Comparison of ENCODE assay signal across 8 cellular contexts in genomic region chr5:138543730-138544104, GRCh38. TPM values are rescaled to one million over a fixed set of nuclear protein-coding genes. Genes with fewer than 3 reads are reported as not detected.
DNase-seq lines count a peak whose midpoint lies in the region; ATAC-seq and TF ChIP-seq lines count a peak whose summit lies in the region.

No MANE protein-coding gene starts in this region.

- intact Hi-C loops in MCF 10A (cut with micrococcal nuclease) (loop anchor here (1.0 to 10.0 kb wide), 5 partner anchors 31 to 365 kb away; partner anchors contain the start of genes BRD8, CDC25C, FAM53C and HSPA9), lower leg skin (cut with DNase I; ENCODE audit: low total_unique reads) (loop anchor here (10.0 kb wide), 1 partner anchor 79 kb away; the partner anchor contains the start of gene EGR1), upper lobe of right lung (cut with DNase I) (no loop called here)

- H3K4me3 ChIP-seq in lower leg skin (ENCODE audit: low read depth, poor library complexity, severe bottlenecking): peak overlapping the region; percentile 85
- peak overlapping the region; percentile 99 for H3K4me3 ChIP-seq in upper lobe of right lung

- H3K36me3 Mint-ChIP-seq in MCF 10A (ENCODE audit: insufficient read depth, unreplicated experiment): peaks cover 22% of the 10 kb centered on the region

- DNase-seq in ELR (ENCODE audit: low read depth): peak; percentile 86
- DNase-seq in MCF 10A (ENCODE audit: unreplicated experiment): no peak
- DNase-seq in lower leg skin (ENCODE audit: low spot score in 2 of 2): peak; percentile 59 to 94
- DNase-seq in upper lobe of right lung: no peak
- DNase-seq in NCI-H2171 treated with DMSO at 0.1 percent for 48 hours (lab: John Stamatoyannopoulos, UW): no peak
- DNase-seq in DMS53 treated with DMSO at 0.1 percent for 48 hours (lab: John Stamatoyannopoulos, UW; ENCODE audit: unreplicated experiment): no peak

- peaks cover 67% of the 10 kb centered on the region for H3K4me1 ChIP-seq in upper lobe of right lung

- WGBS in lower leg skin, 2 donors: 0 to 1% methylated on average over 8 to 12 of the region's 12 CpGs

- CTCF ChIA-PET in MCF 10A (lab: Yijun Ruan, JAX): interaction anchor here (0.5 to 9.5 kb wide), 16 partner anchors 9 to 1246 kb away, joined by 3 to 124 read pairs (median 4); partner anchors contain the start of gene EGR1

- TF ChIP-seq CTCF in MCF 10A (IDR thresholded peaks at IDR 0.05; ENCODE audit: unreplicated experiment): no peak
- no peak for TF ChIP-seq CTCF in lower leg skin (IDR thresholded peaks at IDR 0.05)
- TF ChIP-seq CTCF in upper lobe of right lung (IDR thresholded peaks at IDR 0.05): no peak

- peak overlapping the region; percentile 97 for H3K27ac Mint-ChIP-seq in MCF 10A (ENCODE audit: low read depth, unreplicated experiment)

- H3K4me1 Mint-ChIP-seq in MCF 10A (ENCODE audit: insufficient read depth, unreplicated experiment): peaks cover 38% of the 10 kb centered on the region

- no peak for TF ChIP-seq POLR2A in lower leg skin (IDR thresholded peaks at IDR 0.05)

- BruUV-seq in MCF 10A (replicated peaks; lab: Mats Ljungman, UMichigan): TSS peak; percentile 84

- no peaks in the 10 kb centered on the region for H3K27me3 ChIP-seq in upper lobe of right lung

- H3K4me3 Mint-ChIP-seq in MCF 10A (ENCODE audit: unreplicated experiment): peak overlapping the region; percentile 79

- no peaks in the 10 kb centered on the region for H3K9me3 Mint-ChIP-seq in MCF 10A (ENCODE audit: unreplicated experiment)

- POLR2A ChIA-PET in MCF 10A (lab: Yijun Ruan, JAX): interaction anchor here (0.7 to 11.8 kb wide), 47 partner anchors 9 to 1494 kb away, joined by 3 to 276 read pairs (median 5); partner anchors contain the start of genes BRD8, CDC23, CDC25C and CTNNA1

- H3K27me3 Mint-ChIP-seq in MCF 10A (ENCODE audit: insufficient read depth, unreplicated experiment): no peaks in the 10 kb centered on the region

- peak overlapping the region; percentile 98 for H3K27ac ChIP-seq in upper lobe of right lung

- no peaks in the 10 kb centered on the region for H3K9me3 ChIP-seq in upper lobe of right lung

- ATAC-seq in GM19452 (IDR thresholded peaks at IDR 0.05; ENCODE audit: unreplicated experiment) (peak; percentile 51), HG03521 (IDR thresholded peaks at IDR 0.05; ENCODE audit: unreplicated experiment) (peak; percentile 32), upper lobe of right lung (peak; percentile 64)

- peaks cover 6% of the 10 kb centered on the region for H3K36me3 ChIP-seq in upper lobe of right lung

RNA-seq across cellular contexts. Expression of gene ETF1, which starts 0.7 kb away (rescaled TPM):
- total RNA-seq in MCF 10A (2022): 307 and 349 TPM in 2 replicates
- total RNA-seq in lower leg skin: 10 to 100 TPM; 64.2 to 92.2 (median 81.3) TPM
- total RNA-seq in upper lobe of right lung: 114 TPM

RNA-seq across cellular contexts. Expression of gene HSPA9, which starts 31.5 kb away (rescaled TPM):
- total RNA-seq in MCF 10A (2022): 1,057 and 1,102 TPM in 2 replicates
- total RNA-seq in lower leg skin: 100 to 1,000 TPM; 206 to 248 (median 216) TPM
- 164 TPM for total RNA-seq in upper lobe of right lung

Comparison
In these comparisons a context has a peak if more than half of its experiments do, and no peak if none do; other contexts are left out.
1. DNase-seq: peak in ELR (single experiment) and lower leg skin (2 of 2); none in MCF 10A (single experiment), upper lobe of right lung (single experiment), NCI-H2171 treated with DMSO at 0.1 percent for 48 hours (single experiment) and DMS53 treated with DMSO at 0.1 percent for 48 hours (single experiment).
2. Peak in every context shown above with its lines, with median percentiles within 50 percentile points of each other: ATAC-seq.